14 cellular contexts compared by ENCODE assay signal in genomic region chr1:161260939-161261858, GRCh38. TPM values are rescaled to one million over a fixed set of nuclear protein-coding genes. Genes with fewer than 3 reads are reported as not detected.
DNase-seq lines count a peak whose midpoint lies in the region; ATAC-seq, FAIRE-seq and TF ChIP-seq lines count a peak whose summit lies in the region.
"Had no signal": no experiment of that assay in that cellular context is flagged by ENCODE, and none has a peak within 500 bp of the region (broad histone marks: within the 10 kb centered on the region; RNA-seq: fewer than 3 reads in every experiment).

No MANE protein-coding gene starts in this region.

- no peak overlapping the region for H2AFZ ChIP-seq in mesenchymal stem cell (ENCODE audit: low read depth, low read length)

- no peak overlapping the region for H3K4me2 ChIP-seq in mesenchymal stem cell (ENCODE audit: low read length, poor library complexity, severe bottlenecking)

- H3K36me3 ChIP-seq in small intestine (ENCODE audit: control insufficient read depth in 2 of 2, insufficient read depth in 2 of 2, low read length in 2 of 2) = no peaks in the 10 kb centered on the region
- no peaks in the 10 kb centered on the region for H3K36me3 ChIP-seq in mesenchymal stem cell (ENCODE audit: control insufficient read depth in 1 of 2, insufficient read depth in 2 of 2, low read depth in 1 of 2, low read length in 2 of 2)
- H3K36me3 ChIP-seq: Peyer's patch had no signal

- no peak overlapping the region for H3K9ac ChIP-seq in mesenchymal stem cell (ENCODE audit: low read length)

- H3K27ac ChIP-seq in foreskin keratinocyte (no peak overlapping the region), small intestine (ENCODE audit: low read depth in 1 of 2, low read length in 1 of 2) (no peak overlapping the region), mesenchymal stem cell (ENCODE audit: low read length, poor library complexity, severe bottlenecking) (no peak overlapping the region)
- H3K27ac ChIP-seq: Peyer's patch had no signal

- WGBS in small intestine, 3 donors = 15 to 38% (median 28%) methylated on average over 9 of the region's 9 CpGs
- WGBS in mesenchymal stem cell = 57% methylated on average over 8 of the region's 9 CpGs

- DNase-seq in NCI-H146 (lab: John Stamatoyannopoulos, UW) (peak; percentile 18), NCI-H146 treated with DMSO at 0.1 percent for 48 hours (lab: John Stamatoyannopoulos, UW; ENCODE audit: unreplicated experiment) (no peak), NCI-H2107 treated with DMSO at 0.1 percent for 48 hours (lab: John Stamatoyannopoulos, UW; ENCODE audit: unreplicated experiment) (peak; percentile 49), foreskin keratinocyte (no peak), small intestine (peak; percentile 62), mesenchymal stem cell (no peak), NCI-H2196 treated with DMSO at 0.1 percent for 48 hours (lab: John Stamatoyannopoulos, UW; ENCODE audit: unreplicated experiment) (no peak)
- DNase-seq: amygdala; effector memory CD8-positive, alpha-beta T cell; Peyer's patch had no signal

- H3K9me3 ChIP-seq in small intestine (ENCODE audit: control insufficient read depth, low read depth) = no peaks in the 10 kb centered on the region
- H3K9me3 ChIP-seq in mesenchymal stem cell (ENCODE audit: control insufficient read depth, low read length) = peaks cover 17% of the 10 kb centered on the region

- FAIRE-seq in small intestine (lab: Jason Lieb, UNC) = no peak

- no peak overlapping the region for H3K14ac ChIP-seq in mesenchymal stem cell (ENCODE audit: low read length in 2 of 2)

- H3K18ac ChIP-seq in mesenchymal stem cell (ENCODE audit: low read depth in 1 of 2, low read length in 2 of 2) = no peak overlapping the region

- H3K79me1 ChIP-seq in mesenchymal stem cell (replicated peaks; ENCODE audit: low read length, poor library complexity, severe bottlenecking) = no peaks in the 10 kb centered on the region

- H3K4me1 ChIP-seq in foreskin keratinocyte (no peaks in the 10 kb centered on the region), small intestine (ENCODE audit: control insufficient read depth in 2 of 2, insufficient read depth in 1 of 2, low read depth in 1 of 2, low read length in 1 of 2) (peaks cover 0 to 4% of the 10 kb centered on the region in 2 donors), mesenchymal stem cell (ENCODE audit: control insufficient read depth, insufficient read depth, low read depth, low read length) (peaks cover 11% of the 10 kb centered on the region)

- H4K91ac ChIP-seq in mesenchymal stem cell (ENCODE audit: low read length) = no peak overlapping the region

- H2BK12ac ChIP-seq in mesenchymal stem cell (ENCODE audit: low read length in 2 of 2) = no peak overlapping the region

- no peak for TF ChIP-seq CTCF in foreskin keratinocyte (conservative IDR thresholded peaks at IDR 0.05)

- H2BK15ac ChIP-seq in mesenchymal stem cell (ENCODE audit: low read depth, poor library complexity, severe bottlenecking) = no peak overlapping the region

- no peak overlapping the region for H3K23ac ChIP-seq in mesenchymal stem cell (ENCODE audit: low read length in 2 of 2)

- no peak overlapping the region for H2BK120ac ChIP-seq in mesenchymal stem cell (ENCODE audit: low read depth, low read length)

- H2AK5ac ChIP-seq in mesenchymal stem cell (ENCODE audit: low read length, severe bottlenecking) = no peak overlapping the region

- H3K4me3 ChIP-seq in small intestine (ENCODE audit: low read depth in 1 of 2, low read length in 2 of 2) = no peak overlapping the region
- H3K4me3 ChIP-seq in mesenchymal stem cell (ENCODE audit: insufficient read depth in 1 of 2, low read depth in 1 of 2, low read length in 2 of 2) = no peak overlapping the region
- H3K4me3 ChIP-seq: Peyer's patch had no signal

- no peak overlapping the region for H2BK5ac ChIP-seq in mesenchymal stem cell (ENCODE audit: low read depth, low read length, poor library complexity, severe bottlenecking)

- H3K27me3 ChIP-seq in foreskin keratinocyte (peaks cover 61% of the 10 kb centered on the region), small intestine (ENCODE audit: control insufficient read depth in 2 of 2, insufficient read depth in 2 of 2, low read length in 2 of 2) (peaks cover 0 to 9% of the 10 kb centered on the region in 2 donors), mesenchymal stem cell (ENCODE audit: control insufficient read depth in 1 of 2, insufficient read depth in 1 of 2, low read length in 2 of 2) (peaks cover 48 to 65% of the 10 kb centered on the region in 2 experiments)

- no peak overlapping the region for H3K4ac ChIP-seq in mesenchymal stem cell (ENCODE audit: low read depth in 1 of 2, low read length in 2 of 2)

- peak; percentile 19 for ATAC-seq in foreskin keratinocyte
- no peak for ATAC-seq in HG03378 (IDR thresholded peaks at IDR 0.05; ENCODE audit: unreplicated experiment)
- ATAC-seq: effector memory CD8-positive, alpha-beta T cell; HCT116 had no signal

- no peak overlapping the region for H4K8ac ChIP-seq in mesenchymal stem cell (ENCODE audit: low read length)

RNA-seq across cellular contexts. Expression of gene PCP4L1, which starts 2.7 kb away (rescaled TPM):
- total RNA-seq in foreskin keratinocyte = not detected in 2 replicates
- polyA plus RNA-seq in foreskin keratinocyte = not detected in 2 replicates
- polyA plus RNA-seq in small intestine = 1 to 10 TPM in 1 of 3 donors, not detected in 2; 2.0 TPM
- not detected for polyA plus RNA-seq in mesenchymal stem cell (2013, experiment 1 of 2)
- polyA plus RNA-seq in mesenchymal stem cell (2013, experiment 2 of 2) = not detected
- total RNA-seq: M059J, myocyte, Peyer's patch had no signal

RNA-seq across cellular contexts. Expression of gene NR1I3, which starts 23.2 kb away (rescaled TPM):
- not detected in 2 replicates for total RNA-seq in foreskin keratinocyte
- polyA plus RNA-seq in foreskin keratinocyte (0.07 TPM in 1 of 2 replicates, not detected in the other), small intestine (1 to 10 TPM in 2 of 3 donors, under 1 TPM in 1; 0.28 to 7.8 (median 4.9) TPM)
- polyA plus RNA-seq in mesenchymal stem cell (2013, experiment 1 of 2) = not detected
- polyA plus RNA-seq in mesenchymal stem cell (2013, experiment 2 of 2) = not detected
- total RNA-seq: M059J, myocyte had no signal

RNA-seq across cellular contexts. Expression of gene TOMM40L, which starts 35.3 kb away (rescaled TPM):
- 20.3 and 20.8 TPM in 2 replicates for total RNA-seq in foreskin keratinocyte
- polyA plus RNA-seq in foreskin keratinocyte (15.3 and 16.5 TPM in 2 replicates), small intestine (10 to 100 TPM; 21.6 to 32.9 (median 22.5) TPM)
- 9.0 TPM for polyA plus RNA-seq in mesenchymal stem cell (2013, experiment 1 of 2)
- 8.6 TPM for polyA plus RNA-seq in mesenchymal stem cell (2013, experiment 2 of 2)

RNA-seq across cellular contexts. Expression of gene APOA2, which starts 37.8 kb away (rescaled TPM):
- not detected in 2 replicates for total RNA-seq in foreskin keratinocyte
- polyA plus RNA-seq in foreskin keratinocyte (not detected in 2 replicates), small intestine (1 to 10 TPM in 1 of 3 donors, under 1 TPM in 1, not detected in 1; 0.42 to 3.2 TPM)
- not detected for polyA plus RNA-seq in mesenchymal stem cell (2013, experiment 1 of 2)
- not detected for polyA plus RNA-seq in mesenchymal stem cell (2013, experiment 2 of 2)
- total RNA-seq: M059J, myocyte, Peyer's patch had no signal

RNA-seq across cellular contexts. Expression of gene FCER1G, which starts 46.1 kb away (rescaled TPM):
- total RNA-seq in foreskin keratinocyte = 0.27 and 0.35 TPM in 2 replicates
- polyA plus RNA-seq in foreskin keratinocyte = 0.27 and 0.43 TPM in 2 replicates
- 10 to 100 TPM; 11.6 to 79.8 (median 51.6) TPM for polyA plus RNA-seq in small intestine
- 0.51 TPM for polyA plus RNA-seq in mesenchymal stem cell (2013, experiment 1 of 2)
- 0.56 TPM for polyA plus RNA-seq in mesenchymal stem cell (2013, experiment 2 of 2)
- total RNA-seq: M059J, myocyte had no signal

Comparison
In these comparisons a context has a peak if more than half of its experiments do, and no peak if none do; other contexts are left out.
1. DNase-seq: peak in NCI-H146 (single experiment), NCI-H2107 treated with DMSO at 0.1 percent for 48 hours (single experiment) and small intestine (single experiment); none in NCI-H146 treated with DMSO at 0.1 percent for 48 hours (single experiment), foreskin keratinocyte (0 of 2), mesenchymal stem cell (single experiment) and NCI-H2196 treated with DMSO at 0.1 percent for 48 hours (single experiment).